ENCODE assay signal across 25 cellular contexts in the genomic region with DNA sequence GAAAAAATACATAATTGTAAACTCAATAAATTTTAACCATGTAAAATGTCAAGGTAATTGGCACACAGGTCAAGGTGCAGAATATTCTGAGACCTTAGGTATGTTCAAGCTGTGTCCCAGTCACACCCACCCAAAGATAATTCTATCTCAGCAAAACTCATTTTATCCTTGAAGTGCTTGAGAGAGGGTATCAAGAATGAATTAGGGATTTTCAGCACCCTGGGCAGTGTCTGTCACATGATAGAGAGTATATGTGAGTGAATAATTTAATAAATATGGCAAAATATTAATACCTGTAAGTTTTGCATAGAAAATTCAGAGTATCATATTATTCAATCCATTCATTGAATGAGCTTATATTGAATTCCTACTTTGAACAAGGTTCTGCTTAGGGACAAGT.
"Had no signal": no experiment of that assay in that cellular context is flagged by ENCODE, and none has a peak within 500 bp of the region (broad histone marks: within the 10 kb centered on the region; RNA-seq: fewer than 3 reads in every experiment).

No MANE protein-coding gene starts in this region.

- H3K4me3 ChIP-seq: colonic mucosa, coronary artery, dorsolateral prefrontal cortex, esophagus muscularis mucosa, esophagus squamous epithelium, gastrocnemius medialis, gastroesophageal sphincter, heart left ventricle, heart right ventricle, hepatocyte had no signal

- H3K4me2 ChIP-seq: hepatocyte had no signal

- H3K79me2 ChIP-seq: hepatocyte had no signal

- H3K36me3 ChIP-seq: colonic mucosa, esophagus muscularis mucosa, esophagus squamous epithelium, gastrocnemius medialis, gastroesophageal sphincter, heart left ventricle, heart right ventricle had no signal

- ATAC-seq: effector memory CD8-positive, alpha-beta T cell; esophagus mucosa; foreskin keratinocyte; gastrocnemius medialis; gastroesophageal sphincter; heart left ventricle; heart right ventricle had no signal

- H2AFZ ChIP-seq: hepatocyte had no signal

- H3K4me1 ChIP-seq: colonic mucosa, esophagus muscularis mucosa, esophagus squamous epithelium, foreskin keratinocyte, gastrocnemius medialis, gastroesophageal sphincter, heart left ventricle, heart right ventricle had no signal

- DNase-seq: colonic mucosa; cortex of kidney; dermis blood vessel endothelial cell; dorsolateral prefrontal cortex; effector CD4-positive, alpha-beta T cell; effector CD8-positive, alpha-beta T cell; effector memory CD4-positive, alpha-beta T cell; effector memory CD8-positive, alpha-beta T cell; endodermal cell; erythroblast; esophagus squamous epithelium; foreskin fibroblast; foreskin keratinocyte; foreskin melanocyte; gastrocnemius medialis; glutamatergic neuron; head of caudate nucleus; heart left ventricle; heart right ventricle had no signal

- H3K27ac ChIP-seq: colonic mucosa, coronary artery, dorsolateral prefrontal cortex, epithelial cell of prostate, esophagus muscularis mucosa, esophagus squamous epithelium, foreskin keratinocyte, gastrocnemius medialis, gastroesophageal sphincter, heart left ventricle, heart right ventricle, hepatocyte had no signal

- H3K9me3 ChIP-seq: colonic mucosa, esophagus muscularis mucosa, esophagus squamous epithelium, gastrocnemius medialis, gastroesophageal sphincter, heart left ventricle, heart right ventricle had no signal

- H3K27me3 ChIP-seq: colonic mucosa, dorsolateral prefrontal cortex, esophagus muscularis mucosa, esophagus squamous epithelium, foreskin keratinocyte, gastrocnemius medialis, gastroesophageal sphincter, heart left ventricle, hepatocyte had no signal
